In the genomic region with DNA sequence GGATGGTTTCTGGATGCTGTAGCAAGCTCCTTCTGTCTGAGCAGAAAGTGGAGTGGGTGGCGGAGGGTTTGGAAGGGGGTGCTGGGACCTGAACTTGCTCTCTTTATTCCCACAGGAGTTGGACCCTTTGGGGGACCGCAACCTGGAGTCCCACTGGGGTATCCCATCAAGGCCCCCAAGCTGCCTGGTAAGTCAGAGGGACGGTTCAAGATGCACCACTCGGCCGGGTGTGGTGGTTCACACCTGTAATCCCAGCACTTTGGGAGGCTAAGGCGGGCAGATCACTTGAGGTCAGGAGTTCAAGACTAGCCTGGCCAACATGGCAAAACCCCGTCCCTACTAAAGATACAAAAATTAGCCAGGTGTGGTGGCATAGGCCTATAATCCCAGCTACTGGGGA, we compare ENCODE assay signal across 3 cellular contexts. TPM values are rescaled to one million over a fixed set of nuclear protein-coding genes. Genes with fewer than 3 reads are reported as not detected.
"Had no signal": no experiment of that assay in that cellular context is flagged by ENCODE, and none has a peak within 500 bp of the region (broad histone marks: within the 10 kb centered on the region; RNA-seq: fewer than 3 reads in every experiment).

No MANE protein-coding gene starts in this region.

RNA-seq across cellular contexts. Expression of a gene that starts 18.6 kb away (rescaled TPM):
- total RNA-seq: H4, HT1080 had no signal
- polyA plus RNA-seq: IgD-negative memory B cell had no signal
